ENCODE assay signal across 1 cellular context in genomic region chr3:106913111-106913698, GRCh38.
TF ChIP-seq lines count a peak whose summit lies in the region.

No MANE protein-coding gene starts in this region.

TF ChIP-seq in WTC11, 78 proteins besides CTCF, POLR2A, EP300 and RAD21 (continued from another document):
- TF ChIP-seq GRHL2 (CRISPR knock-in tag; IDR thresholded peaks at IDR 0.05; ENCODE audit: insufficient replicate concordance, severe bottlenecking), result no peak
- no peak for TF ChIP-seq SOX15 (CRISPR knock-in tag; IDR thresholded peaks at IDR 0.05)
- TF ChIP-seq FOXP4 (CRISPR knock-in tag; IDR thresholded peaks at IDR 0.05), result peak; percentile 48; the same call in 1 of the 2 replicates
- TF ChIP-seq ZNF396 (CRISPR knock-in tag; IDR thresholded peaks at IDR 0.05; ENCODE audit: borderline replicate concordance), result no peak
